20 cellular contexts compared by ENCODE assay signal in the genomic region with DNA sequence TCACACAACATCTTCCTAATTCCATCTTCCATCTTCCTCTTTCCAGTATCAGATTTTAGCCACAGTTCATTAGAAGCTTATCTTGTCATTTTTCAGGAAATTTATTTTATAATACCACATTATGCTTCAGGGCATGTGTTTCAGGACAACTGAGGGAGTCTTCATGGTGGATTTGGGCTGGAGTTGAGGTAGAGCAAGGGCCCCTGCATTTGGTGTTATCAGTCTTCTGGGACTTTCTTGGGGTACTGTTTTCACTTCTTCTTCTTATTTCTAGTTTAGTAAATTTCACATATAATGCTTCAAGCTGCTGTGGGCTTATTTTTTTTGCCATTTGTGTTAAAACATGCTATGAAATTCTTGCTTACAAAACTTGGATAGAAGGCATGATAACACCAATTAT.
A peak's percentile ranks its signal among the peaks of the same experiment; 100 is the strongest.
DNase-seq lines count a peak whose midpoint lies in the region; ATAC-seq and TF ChIP-seq lines count a peak whose summit lies in the region.
"Had no signal": no experiment of that assay in that cellular context is flagged by ENCODE, and none has a peak within 500 bp of the region (broad histone marks: within the 10 kb centered on the region; RNA-seq: fewer than 3 reads in every experiment).

No MANE protein-coding gene starts in this region.

- peaks cover 3% of the 10 kb centered on the region for H3K79me1 ChIP-seq in mesenchymal stem cell (replicated peaks; ENCODE audit: low read length, poor library complexity, severe bottlenecking)

- no peak overlapping the region for H2AFZ ChIP-seq in mesenchymal stem cell (ENCODE audit: low read depth, low read length)
- H2AFZ ChIP-seq: PC-9 had no signal

- no peak overlapping the region for H2AK5ac ChIP-seq in mesenchymal stem cell (ENCODE audit: low read length, severe bottlenecking)

- H3K4me1 Mint-ChIP-seq in activated T-cell treated with anti-CD3 and anti-CD28 coated beads, Interleukin-2, amount 50 U/mL, for 72 hours (ENCODE audit: low read depth): peaks cover 2% of the 10 kb centered on the region

- H3K9ac ChIP-seq in SK-N-MC (ENCODE audit: insufficient read length): no peak overlapping the region
- H3K9ac ChIP-seq in mesenchymal stem cell (ENCODE audit: low read length): peak overlapping the region; percentile 56
- H3K9ac ChIP-seq: BLaER1, SK-N-SH had no signal

- no peaks in the 10 kb centered on the region for H3K27me3 ChIP-seq in mesenchymal stem cell (ENCODE audit: control insufficient read depth in 1 of 2, insufficient read depth in 1 of 2, low read length in 2 of 2)
- no peaks in the 10 kb centered on the region for H3K27me3 ChIP-seq in tibial artery
- H3K27me3 ChIP-seq: BLaER1, colonic mucosa had no signal

- H2BK5ac ChIP-seq in mesenchymal stem cell (ENCODE audit: low read depth, low read length, poor library complexity, severe bottlenecking): no peak overlapping the region

- H2BK12ac ChIP-seq in mesenchymal stem cell (ENCODE audit: low read length in 2 of 2): no peak overlapping the region

- H3K27ac Mint-ChIP-seq in activated T-cell treated with anti-CD3 and anti-CD28 coated beads, Interleukin-2, amount 50 U/mL, for 72 hours: no peak overlapping the region

- H3K27ac ChIP-seq in SK-N-MC (peak overlapping the region; percentile 32; the same call in 1 of the 2 replicates), mesenchymal stem cell (ENCODE audit: low read length, poor library complexity, severe bottlenecking) (no peak overlapping the region), tibial artery (peak overlapping the region; percentile 39 to 51)
- H3K27ac ChIP-seq: BLaER1, colonic mucosa, PC-9 had no signal

- H3K36me3 ChIP-seq in SK-N-MC (ENCODE audit: insufficient read depth, low read length) (no peaks in the 10 kb centered on the region), mesenchymal stem cell (ENCODE audit: control insufficient read depth in 1 of 2, insufficient read depth in 2 of 2, low read depth in 1 of 2, low read length in 2 of 2) (no peaks in the 10 kb centered on the region), tibial artery (no peaks in the 10 kb centered on the region)
- H3K36me3 ChIP-seq: BLaER1, colonic mucosa had no signal

- no peaks in the 10 kb centered on the region for H3K36me3 Mint-ChIP-seq in activated T-cell treated with anti-CD3 and anti-CD28 coated beads, Interleukin-2, amount 50 U/mL, for 72 hours (ENCODE audit: insufficient read depth in 2 of 2)

- ATAC-seq in GM18868 (IDR thresholded peaks at IDR 0.05; ENCODE audit: unreplicated experiment) (peak; percentile 71), HG03520 (IDR thresholded peaks at IDR 0.05; ENCODE audit: unreplicated experiment) (no peak), GM21447 (IDR thresholded peaks at IDR 0.05; ENCODE audit: unreplicated experiment) (no peak)
- ATAC-seq in activated T-cell treated with anti-CD3 and anti-CD28 coated beads, Interleukin-2, amount 50 U/mL, for 72 hours (replicated peaks in 1 of 2): no peak
- ATAC-seq: left lobe of liver had no signal

- H3K4me1 ChIP-seq in mesenchymal stem cell (ENCODE audit: control insufficient read depth, insufficient read depth, low read depth, low read length): peaks cover 2% of the 10 kb centered on the region
- peaks cover 0 to 75% (median 19%) of the 10 kb centered on the region in 4 donors for H3K4me1 ChIP-seq in tibial artery
- H3K4me1 ChIP-seq: colonic mucosa had no signal

- H2BK120ac ChIP-seq in mesenchymal stem cell (ENCODE audit: low read depth, low read length): no peak overlapping the region

- no peak overlapping the region for H3K18ac ChIP-seq in mesenchymal stem cell (ENCODE audit: low read depth in 1 of 2, low read length in 2 of 2)

- H4K91ac ChIP-seq in mesenchymal stem cell (ENCODE audit: low read length): no peak overlapping the region

- TF ChIP-seq CTCF in tibial artery (IDR thresholded peaks at IDR 0.05): no peak

- H3K23ac ChIP-seq in mesenchymal stem cell (ENCODE audit: low read length in 2 of 2): no peak overlapping the region

- no peak overlapping the region for H2BK15ac ChIP-seq in mesenchymal stem cell (ENCODE audit: low read depth, poor library complexity, severe bottlenecking)

- DNase-seq in SK-N-MC (ENCODE audit: low read depth, low spot score) (no peak), mesenchymal stem cell (no peak), tibial artery (no peak)
- no peak for DNase-seq in activated T-cell treated with anti-CD3 and anti-CD28 coated beads, Interleukin-2, amount 50 U/mL, for 72 hours
- DNase-seq: activated CD4-positive, alpha-beta T cell treated with anti-CD3 and anti-CD28 coated beads for 4 hours; activated CD8-positive, alpha-beta memory T cell treated with anti-CD3 and anti-CD28 coated beads, Interleukin-2, amount 50 U/mL, for 48 hours; activated gamma-delta T cell treated with Interleukin-2 at 50 U/mL for 16 hours; colonic mucosa; DMS 273 treated with DMSO at 0.1 percent for 48 hours; Kasumi-1; NCI-H1417; NCI-H2171; SK-N-SH; stimulated activated CD4-positive, alpha-beta T cell treated with anti-CD3 and anti-CD28 coated beads, Interleukin-4, amount 100 ng/mL, for 1 hour had no signal

- no peak overlapping the region for H3K4me3 Mint-ChIP-seq in activated T-cell treated with anti-CD3 and anti-CD28 coated beads, Interleukin-2, amount 50 U/mL, for 72 hours

- H3K9me3 ChIP-seq in SK-N-MC (ENCODE audit: low read depth, low read length) (no peaks in the 10 kb centered on the region), mesenchymal stem cell (ENCODE audit: control insufficient read depth, low read length) (no peaks in the 10 kb centered on the region), tibial artery (no peaks in the 10 kb centered on the region)
- H3K9me3 ChIP-seq: BLaER1, colonic mucosa, SK-N-SH had no signal

- H3K14ac ChIP-seq in mesenchymal stem cell (ENCODE audit: low read length in 2 of 2): no peak overlapping the region

- intact Hi-C loops in tibial artery (cut with DNase I; ENCODE audit: low total_unique reads): no loop called here

- H3K4me3 ChIP-seq in SK-N-MC: no peak overlapping the region
- H3K4me3 ChIP-seq in mesenchymal stem cell (ENCODE audit: insufficient read depth in 1 of 2, low read depth in 1 of 2, low read length in 2 of 2): no peak overlapping the region
- no peak overlapping the region for H3K4me3 ChIP-seq in tibial artery
- H3K4me3 ChIP-seq: BLaER1, colonic mucosa, PC-9 had no signal

- H3K9me3 Mint-ChIP-seq in activated T-cell treated with anti-CD3 and anti-CD28 coated beads, Interleukin-2, amount 50 U/mL, for 72 hours: no peaks in the 10 kb centered on the region

- H3K4ac ChIP-seq in mesenchymal stem cell (ENCODE audit: low read depth in 1 of 2, low read length in 2 of 2): no peak overlapping the region

- peaks cover 27% of the 10 kb centered on the region for H3K27me3 Mint-ChIP-seq in activated T-cell treated with anti-CD3 and anti-CD28 coated beads, Interleukin-2, amount 50 U/mL, for 72 hours (ENCODE audit: low read depth)

- no peak overlapping the region for H4K8ac ChIP-seq in mesenchymal stem cell (ENCODE audit: low read length)

- H3K4me2 ChIP-seq in mesenchymal stem cell (ENCODE audit: low read length, poor library complexity, severe bottlenecking): no peak overlapping the region
- H3K4me2 ChIP-seq: BLaER1, PC-9, SK-N-SH had no signal
